ENCODE assay signal across 21 cellular contexts in genomic region chr18:63261029-63261428, GRCh38. TPM values are rescaled to one million over a fixed set of nuclear protein-coding genes. Genes with fewer than 3 reads are reported as not detected.
DNase-seq lines count a peak whose midpoint lies in the region; ATAC-seq, FAIRE-seq and TF ChIP-seq lines count a peak whose summit lies in the region.
"Had no signal": no experiment of that assay in that cellular context is flagged by ENCODE, and none has a peak within 500 bp of the region (broad histone marks: within the 10 kb centered on the region; RNA-seq: fewer than 3 reads in every experiment).

No MANE protein-coding gene starts in this region.

- intact Hi-C loops in gastrocnemius medialis (cut with DNase I; ENCODE audit: low total_unique reads) = loop anchor here (5.0 kb wide), 1 partner anchor 69 kb away; no protein-coding TSS in a partner anchor

- peak overlapping the region; percentile 59 to 97 (median 82) for H3K27ac ChIP-seq in gastroesophageal sphincter
- H3K27ac ChIP-seq in gastrocnemius medialis = peak overlapping the region; percentile 69 to 84 (median 82)
- H3K27ac ChIP-seq: left lung had no signal

- no peak overlapping the region for H3K4me3 Mint-ChIP-seq in stimulated activated naive CD8-positive, alpha-beta T cell treated with anti-CD3 and anti-CD28 coated beads, Interleukin-15, Interleukin-2, amounts not matched to agents 100 ng/mL and 50 ng/mL, for 24 hours
- no peak overlapping the region for H3K4me3 Mint-ChIP-seq in stimulated activated naive CD8-positive, alpha-beta T cell treated with anti-CD3 and anti-CD28 coated beads, Interleukin-15, amount 100 ng/mL, for 72 hours
- H3K4me3 Mint-ChIP-seq: central memory CD8-positive, alpha-beta T cell; WTC11 had no signal

- H3K9me3 Mint-ChIP-seq in stimulated activated naive CD8-positive, alpha-beta T cell treated with anti-CD3 and anti-CD28 coated beads, Interleukin-15, Interleukin-2, amounts not matched to agents 100 ng/mL and 50 ng/mL, for 24 hours = no peaks in the 10 kb centered on the region
- H3K9me3 Mint-ChIP-seq in stimulated activated naive CD8-positive, alpha-beta T cell treated with anti-CD3 and anti-CD28 coated beads, Interleukin-15, amount 100 ng/mL, for 72 hours = no peaks in the 10 kb centered on the region
- H3K9me3 Mint-ChIP-seq: central memory CD8-positive, alpha-beta T cell; WTC11 had no signal

- 92% methylated on average over 2 of the region's 3 CpGs for WGBS in gastroesophageal sphincter (ENCODE audit: low coverage in 1 of 2), 2 donors

- peaks cover 86% of the 10 kb centered on the region for H3K4me1 Mint-ChIP-seq in stimulated activated naive CD8-positive, alpha-beta T cell treated with anti-CD3 and anti-CD28 coated beads, Interleukin-15, Interleukin-2, amounts not matched to agents 100 ng/mL and 50 ng/mL, for 24 hours (ENCODE audit: low read depth)
- H3K4me1 Mint-ChIP-seq in stimulated activated naive CD8-positive, alpha-beta T cell treated with anti-CD3 and anti-CD28 coated beads, Interleukin-15, amount 100 ng/mL, for 72 hours = peaks cover 88% of the 10 kb centered on the region
- H3K4me1 Mint-ChIP-seq: WTC11 had no signal

- FAIRE-seq in frontal cortex (lab: Jason Lieb, UNC) = no peak
- FAIRE-seq: GM18507, K562 had no signal

- peaks cover 60% of the 10 kb centered on the region for H3K36me3 Mint-ChIP-seq in stimulated activated naive CD8-positive, alpha-beta T cell treated with anti-CD3 and anti-CD28 coated beads, Interleukin-15, Interleukin-2, amounts not matched to agents 100 ng/mL and 50 ng/mL, for 24 hours (ENCODE audit: low read depth)
- H3K36me3 Mint-ChIP-seq: WTC11 had no signal

- H3K27me3 ChIP-seq in gastroesophageal sphincter = no peaks in the 10 kb centered on the region
- H3K27me3 ChIP-seq in gastrocnemius medialis = no peaks in the 10 kb centered on the region
- H3K27me3 ChIP-seq: esophagus squamous epithelium, left lung had no signal

- no peak for ATAC-seq in stimulated activated naive CD8-positive, alpha-beta T cell treated with anti-CD3 and anti-CD28 coated beads, Interleukin-15, amount 100 ng/mL, for 72 hours
- no peak for ATAC-seq in gastroesophageal sphincter
- no peak for ATAC-seq in gastrocnemius medialis
- ATAC-seq: K562, left lung, WTC11 had no signal

- H3K4me1 ChIP-seq in gastroesophageal sphincter (peaks cover 0 to 81% (median 15%) of the 10 kb centered on the region in 3 donors), gastrocnemius medialis (peaks cover 54 to 61% of the 10 kb centered on the region in 2 donors)
- H3K4me1 ChIP-seq: HAP-1 had no signal

- no peak for DNase-seq in stimulated activated naive CD8-positive, alpha-beta T cell treated with anti-CD3 and anti-CD28 coated beads, Interleukin-15, amount 100 ng/mL, for 72 hours
- DNase-seq in gastrocnemius medialis = no peak
- DNase-seq in NCI-H1436 treated with DMSO at 0.1 percent for 48 hours (lab: John Stamatoyannopoulos, UW) = no peak
- DNase-seq in NCI-H345 (lab: John Stamatoyannopoulos, UW) = no peak
- no peak for DNase-seq in frontal cortex (ENCODE audit: low spot score in 2 of 2)
- no peak for DNase-seq in SKM-1 treated with dmso at 0.1 percent for 144 hours (lab: John Stamatoyannopoulos, UW; ENCODE audit: unreplicated experiment)
- DNase-seq: effector CD4-positive, alpha-beta T cell; esophagus squamous epithelium; left lung; NCI-H2029; NCI-H524 treated with DMSO at 0.1 percent for 48 hours; OCI-M1; SIG-M5; stimulated activated CD4-positive, alpha-beta T cell treated with anti-CD3 and anti-CD28 coated beads, Interleukin-4, amount 100 ng/mL, for 1 hour had no signal

- in situ Hi-C loops in gastrocnemius medialis (cut with MboI; ENCODE audit: low sequenced_read_pairs in 4 of 4) = loop anchor here in 1 of 4 donors (10.0 kb wide), 1 partner anchor 54 kb away; the partner anchor contains the start of gene BCL2

- no peaks in the 10 kb centered on the region for H3K9me3 ChIP-seq in gastroesophageal sphincter
- no peaks in the 10 kb centered on the region for H3K9me3 ChIP-seq in gastrocnemius medialis
- H3K9me3 ChIP-seq: esophagus squamous epithelium, HAP-1, left lung had no signal

- no peaks in the 10 kb centered on the region for H3K27me3 Mint-ChIP-seq in stimulated activated naive CD8-positive, alpha-beta T cell treated with anti-CD3 and anti-CD28 coated beads, Interleukin-15, Interleukin-2, amounts not matched to agents 100 ng/mL and 50 ng/mL, for 24 hours
- no peaks in the 10 kb centered on the region for H3K27me3 Mint-ChIP-seq in stimulated activated naive CD8-positive, alpha-beta T cell treated with anti-CD3 and anti-CD28 coated beads, Interleukin-15, amount 100 ng/mL, for 72 hours
- H3K27me3 Mint-ChIP-seq: central memory CD8-positive, alpha-beta T cell had no signal

- TF ChIP-seq CTCF in gastroesophageal sphincter (IDR thresholded peaks at IDR 0.05) (no peak), gastrocnemius medialis (IDR thresholded peaks at IDR 0.05 in 4 of 5, conservative IDR thresholded peaks at IDR 0.05 in 1 of 5) (no peak)

- H3K36me3 ChIP-seq in gastroesophageal sphincter (no peaks in the 10 kb centered on the region), gastrocnemius medialis (no peaks in the 10 kb centered on the region)
- H3K36me3 ChIP-seq: esophagus squamous epithelium, HAP-1, left lung had no signal

- H3K4me3 ChIP-seq in gastroesophageal sphincter = no peak overlapping the region
- H3K4me3 ChIP-seq in gastrocnemius medialis = no peak overlapping the region
- H3K4me3 ChIP-seq: esophagus squamous epithelium, HAP-1, K562, left lung had no signal

- peak overlapping the region; percentile 56 for H3K27ac Mint-ChIP-seq in stimulated activated naive CD8-positive, alpha-beta T cell treated with anti-CD3 and anti-CD28 coated beads, Interleukin-15, Interleukin-2, amounts not matched to agents 100 ng/mL and 50 ng/mL, for 24 hours
- H3K27ac Mint-ChIP-seq in stimulated activated naive CD8-positive, alpha-beta T cell treated with anti-CD3 and anti-CD28 coated beads, Interleukin-15, amount 100 ng/mL, for 72 hours = no peak overlapping the region
- H3K27ac Mint-ChIP-seq: WTC11 had no signal

- no peak for TF ChIP-seq POLR2A in gastroesophageal sphincter (IDR thresholded peaks at IDR 0.05)
- no peak for TF ChIP-seq POLR2A in gastrocnemius medialis (IDR thresholded peaks at IDR 0.05)

- TF ChIP-seq EP300 in gastroesophageal sphincter (IDR thresholded peaks at IDR 0.05) = no peak

RNA-seq across cellular contexts. Expression of gene BCL2, which starts 58.5 kb away (rescaled TPM):
- total RNA-seq in gastroesophageal sphincter (10 to 100 TPM; 31.2 to 41.7 (median 32.7) TPM), gastrocnemius medialis (10 to 100 TPM in 2 of 4 donors, 1 to 10 TPM in 2; 6.2 to 20.4 (median 13.7) TPM), frontal cortex (17.9 TPM)
